1 cellular context compared by ENCODE assay signal in the genomic region with DNA sequence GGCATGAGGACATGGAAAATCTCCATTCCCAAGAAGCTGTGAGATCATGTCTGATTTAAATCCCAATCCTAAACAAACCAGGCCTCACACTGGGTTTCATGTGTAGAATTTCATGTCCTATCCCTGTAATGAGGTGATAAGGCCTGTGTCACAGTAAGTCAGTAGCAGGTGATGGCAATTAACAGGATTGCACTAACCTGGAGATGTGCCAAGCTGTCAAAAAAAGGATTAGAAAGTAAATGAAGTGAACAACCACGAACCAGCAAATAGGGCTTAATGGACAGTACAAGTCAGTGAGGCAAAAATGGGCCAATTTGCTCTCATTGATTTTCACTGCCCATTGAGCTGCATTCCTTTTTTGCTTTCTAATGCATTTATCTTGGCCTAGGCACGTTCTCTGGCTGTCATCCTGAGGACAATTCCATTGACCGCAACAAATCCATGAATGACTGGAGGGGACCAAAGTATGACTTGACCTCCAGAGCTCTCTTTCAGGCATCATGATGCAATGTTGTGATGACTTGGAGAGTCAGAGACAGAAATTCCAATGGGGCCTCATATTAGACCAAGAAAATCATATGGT.
TF ChIP-seq lines count a peak whose summit lies in the region.

No MANE protein-coding gene starts in this region.

TF ChIP-seq in HEK293, 187 proteins besides CTCF, POLR2A, EP300 and RAD21 (continued from another document and continues in another):
- TF ChIP-seq, protein P1, sequence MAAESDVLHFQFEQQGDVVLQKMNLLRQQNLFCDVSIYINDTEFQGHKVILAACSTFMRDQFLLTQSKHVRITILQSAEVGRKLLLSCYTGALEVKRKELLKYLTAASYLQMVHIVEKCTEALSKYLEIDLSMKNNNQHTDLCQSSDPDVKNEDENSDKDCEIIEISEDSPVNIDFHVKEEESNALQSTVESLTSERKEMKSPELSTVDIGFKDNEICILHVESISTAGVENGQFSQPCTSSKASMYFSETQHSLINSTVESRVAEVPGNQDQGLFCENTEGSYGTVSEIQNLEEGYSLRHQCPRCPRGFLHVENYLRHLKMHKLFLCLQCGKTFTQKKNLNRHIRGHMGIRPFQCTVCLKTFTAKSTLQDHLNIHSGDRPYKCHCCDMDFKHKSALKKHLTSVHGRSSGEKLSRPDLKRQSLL (tag by site-specific recombination; IDR thresholded peaks at IDR 0.05), result no peak
- TF ChIP-seq, protein P2, sequence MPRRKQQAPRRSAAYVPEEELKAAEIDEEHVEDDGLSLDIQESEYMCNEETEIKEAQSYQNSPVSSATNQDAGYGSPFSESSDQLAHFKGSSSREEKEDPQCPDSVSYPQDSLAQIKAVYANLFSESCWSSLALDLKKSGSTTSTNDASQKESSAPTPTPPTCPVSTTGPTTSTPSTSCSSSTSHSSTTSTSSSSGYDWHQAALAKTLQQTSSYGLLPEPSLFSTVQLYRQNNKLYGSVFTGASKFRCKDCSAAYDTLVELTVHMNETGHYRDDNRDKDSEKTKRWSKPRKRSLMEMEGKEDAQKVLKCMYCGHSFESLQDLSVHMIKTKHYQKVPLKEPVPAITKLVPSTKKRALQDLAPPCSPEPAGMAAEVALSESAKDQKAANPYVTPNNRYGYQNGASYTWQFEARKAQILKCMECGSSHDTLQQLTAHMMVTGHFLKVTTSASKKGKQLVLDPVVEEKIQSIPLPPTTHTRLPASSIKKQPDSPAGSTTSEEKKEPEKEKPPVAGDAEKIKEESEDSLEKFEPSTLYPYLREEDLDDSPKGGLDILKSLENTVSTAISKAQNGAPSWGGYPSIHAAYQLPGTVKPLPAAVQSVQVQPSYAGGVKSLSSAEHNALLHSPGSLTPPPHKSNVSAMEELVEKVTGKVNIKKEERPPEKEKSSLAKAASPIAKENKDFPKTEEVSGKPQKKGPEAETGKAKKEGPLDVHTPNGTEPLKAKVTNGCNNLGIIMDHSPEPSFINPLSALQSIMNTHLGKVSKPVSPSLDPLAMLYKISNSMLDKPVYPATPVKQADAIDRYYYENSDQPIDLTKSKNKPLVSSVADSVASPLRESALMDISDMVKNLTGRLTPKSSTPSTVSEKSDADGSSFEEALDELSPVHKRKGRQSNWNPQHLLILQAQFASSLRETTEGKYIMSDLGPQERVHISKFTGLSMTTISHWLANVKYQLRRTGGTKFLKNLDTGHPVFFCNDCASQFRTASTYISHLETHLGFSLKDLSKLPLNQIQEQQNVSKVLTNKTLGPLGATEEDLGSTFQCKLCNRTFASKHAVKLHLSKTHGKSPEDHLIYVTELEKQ (tag by site-specific recombination; IDR thresholded peaks at IDR 0.05; ENCODE audit: borderline replicate concordance), result peak; percentile 98
- peak; percentile 97 for TF ChIP-seq BCL6B (tag by site-specific recombination; IDR thresholded peaks at IDR 0.05)
- TF ChIP-seq, protein P3, sequence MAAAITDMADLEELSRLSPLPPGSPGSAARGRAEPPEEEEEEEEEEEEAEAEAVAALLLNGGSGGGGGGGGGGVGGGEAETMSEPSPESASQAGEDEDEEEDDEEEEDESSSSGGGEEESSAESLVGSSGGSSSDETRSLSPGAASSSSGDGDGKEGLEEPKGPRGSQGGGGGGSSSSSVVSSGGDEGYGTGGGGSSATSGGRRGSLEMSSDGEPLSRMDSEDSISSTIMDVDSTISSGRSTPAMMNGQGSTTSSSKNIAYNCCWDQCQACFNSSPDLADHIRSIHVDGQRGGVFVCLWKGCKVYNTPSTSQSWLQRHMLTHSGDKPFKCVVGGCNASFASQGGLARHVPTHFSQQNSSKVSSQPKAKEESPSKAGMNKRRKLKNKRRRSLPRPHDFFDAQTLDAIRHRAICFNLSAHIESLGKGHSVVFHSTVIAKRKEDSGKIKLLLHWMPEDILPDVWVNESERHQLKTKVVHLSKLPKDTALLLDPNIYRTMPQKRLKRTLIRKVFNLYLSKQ (tag by site-specific recombination; IDR thresholded peaks at IDR 0.05; ENCODE audit: borderline replicate concordance), result no peak
- peak; percentile 54 for TF ChIP-seq ZNF623 (tag by site-specific recombination; IDR thresholded peaks at IDR 0.05)
- TF ChIP-seq ZNF548 (tag by site-specific recombination; IDR thresholded peaks at IDR 0.05), result 0 out of 2 replicates have a peak, but pooled peaks have one; percentile 39
- peak; percentile 93 for TF ChIP-seq KLF10 (tag by site-specific recombination; IDR thresholded peaks at IDR 0.05)
- peak; percentile 92 for TF ChIP-seq OVOL3 (tag by site-specific recombination; IDR thresholded peaks at IDR 0.05)
- TF ChIP-seq ZNF366 (tag by site-specific recombination; conservative IDR thresholded peaks at IDR 0.05), result peak; percentile 97
- 0 out of 2 replicates have a peak, but pooled peaks have one; percentile 40 for TF ChIP-seq MYNN (tag by site-specific recombination; IDR thresholded peaks at IDR 0.05; ENCODE audit: borderline replicate concordance)
- TF ChIP-seq, protein P4, sequence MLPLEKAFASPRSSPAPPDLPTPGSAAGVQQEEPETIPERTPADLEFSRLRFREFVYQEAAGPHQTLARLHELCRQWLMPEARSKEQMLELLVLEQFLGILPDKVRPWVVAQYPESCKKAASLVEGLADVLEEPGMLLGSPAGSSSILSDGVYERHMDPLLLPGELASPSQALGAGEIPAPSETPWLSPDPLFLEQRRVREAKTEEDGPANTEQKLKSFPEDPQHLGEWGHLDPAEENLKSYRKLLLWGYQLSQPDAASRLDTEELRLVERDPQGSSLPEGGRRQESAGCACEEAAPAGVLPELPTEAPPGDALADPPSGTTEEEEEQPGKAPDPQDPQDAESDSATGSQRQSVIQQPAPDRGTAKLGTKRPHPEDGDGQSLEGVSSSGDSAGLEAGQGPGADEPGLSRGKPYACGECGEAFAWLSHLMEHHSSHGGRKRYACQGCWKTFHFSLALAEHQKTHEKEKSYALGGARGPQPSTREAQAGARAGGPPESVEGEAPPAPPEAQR (tag by site-specific recombination; IDR thresholded peaks at IDR 0.05), result peak; percentile 85; the same call in 1 of the 2 replicates
- TF ChIP-seq RBAK (tag by site-specific recombination; IDR thresholded peaks at IDR 0.05), result no peak
- no peak for TF ChIP-seq ZNF341 (tag by site-specific recombination; IDR thresholded peaks at IDR 0.05; ENCODE audit: low read depth)
- TF ChIP-seq ZNF658 (tag by site-specific recombination; IDR thresholded peaks at IDR 0.05), result no peak
- TF ChIP-seq ZNF133 (tag by site-specific recombination; IDR thresholded peaks at IDR 0.05), result no peak
- TF ChIP-seq ZNF843 (tag by site-specific recombination; IDR thresholded peaks at IDR 0.05), result peak; percentile 100
- TF ChIP-seq ZNF426 (tag by site-specific recombination; IDR thresholded peaks at IDR 0.05), result peak; percentile 5; the same call in 1 of the 2 replicates
- no peak for TF ChIP-seq ZNF747 (tag by site-specific recombination; IDR thresholded peaks at IDR 0.05)
- TF ChIP-seq ZNF501 (tag by site-specific recombination; IDR thresholded peaks at IDR 0.05), result peak; percentile 99
- TF ChIP-seq ZNF311 (tag by site-specific recombination; IDR thresholded peaks at IDR 0.05; ENCODE audit: borderline replicate concordance), result no peak
- TF ChIP-seq, protein P5, sequence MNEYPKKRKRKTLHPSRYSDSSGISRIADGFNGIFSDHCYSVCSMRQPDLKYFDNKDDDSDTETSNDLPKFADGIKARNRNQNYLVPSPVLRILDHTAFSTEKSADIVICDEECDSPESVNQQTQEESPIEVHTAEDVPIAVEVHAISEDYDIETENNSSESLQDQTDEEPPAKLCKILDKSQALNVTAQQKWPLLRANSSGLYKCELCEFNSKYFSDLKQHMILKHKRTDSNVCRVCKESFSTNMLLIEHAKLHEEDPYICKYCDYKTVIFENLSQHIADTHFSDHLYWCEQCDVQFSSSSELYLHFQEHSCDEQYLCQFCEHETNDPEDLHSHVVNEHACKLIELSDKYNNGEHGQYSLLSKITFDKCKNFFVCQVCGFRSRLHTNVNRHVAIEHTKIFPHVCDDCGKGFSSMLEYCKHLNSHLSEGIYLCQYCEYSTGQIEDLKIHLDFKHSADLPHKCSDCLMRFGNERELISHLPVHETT (tag by site-specific recombination; IDR thresholded peaks at IDR 0.05), result peak; percentile 98
- peak; percentile 39 for TF ChIP-seq SP2 (tag by site-specific recombination; IDR thresholded peaks at IDR 0.05)
- TF ChIP-seq ZNF549 (tag by site-specific recombination; IDR thresholded peaks at IDR 0.05), result 0 out of 2 replicates have a peak, but pooled peaks have one; percentile 18
- 0 out of 2 replicates have a peak, but pooled peaks have one; percentile 23 for TF ChIP-seq KLF1 (tag by site-specific recombination; IDR thresholded peaks at IDR 0.05)
- peak; percentile 93 for TF ChIP-seq ZSCAN30 (tag by site-specific recombination; IDR thresholded peaks at IDR 0.05)
- TF ChIP-seq ZNF10 (tag by site-specific recombination; IDR thresholded peaks at IDR 0.05), result peak; percentile 100
- peak; percentile 98 for TF ChIP-seq ZFP37 (tag by site-specific recombination; IDR thresholded peaks at IDR 0.05)
- TF ChIP-seq PBX3 (CRISPR knock-in tag; IDR thresholded peaks at IDR 0.05), result no peak
- no peak for TF ChIP-seq ZNF544 (tag by site-specific recombination; IDR thresholded peaks at IDR 0.05)
- 0 out of 2 replicates have a peak, but pooled peaks have one; percentile 17 for TF ChIP-seq ZNF140 (tag by site-specific recombination; IDR thresholded peaks at IDR 0.05)
- TF ChIP-seq YY1 (tag by site-specific recombination; IDR thresholded peaks at IDR 0.05), result peak; percentile 72
- TF ChIP-seq FEZF1 (tag by site-specific recombination; IDR thresholded peaks at IDR 0.05), result peak; percentile 100
- TF ChIP-seq, protein P6, sequence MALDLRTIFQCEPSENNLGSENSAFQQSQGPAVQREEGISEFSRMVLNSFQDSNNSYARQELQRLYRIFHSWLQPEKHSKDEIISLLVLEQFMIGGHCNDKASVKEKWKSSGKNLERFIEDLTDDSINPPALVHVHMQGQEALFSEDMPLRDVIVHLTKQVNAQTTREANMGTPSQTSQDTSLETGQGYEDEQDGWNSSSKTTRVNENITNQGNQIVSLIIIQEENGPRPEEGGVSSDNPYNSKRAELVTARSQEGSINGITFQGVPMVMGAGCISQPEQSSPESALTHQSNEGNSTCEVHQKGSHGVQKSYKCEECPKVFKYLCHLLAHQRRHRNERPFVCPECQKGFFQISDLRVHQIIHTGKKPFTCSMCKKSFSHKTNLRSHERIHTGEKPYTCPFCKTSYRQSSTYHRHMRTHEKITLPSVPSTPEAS (tag by site-specific recombination; IDR thresholded peaks at IDR 0.05), result peak; percentile 84
- peak; percentile 80 for TF ChIP-seq ZNF18 (tag by site-specific recombination; IDR thresholded peaks at IDR 0.05)
- peak; percentile 85 for TF ChIP-seq ZFP69B (tag by site-specific recombination; IDR thresholded peaks at IDR 0.05)
- peak; percentile 67; the same call in 1 of the 2 replicates for TF ChIP-seq ZNF404 (tag by site-specific recombination; IDR thresholded peaks at IDR 0.05)
- TF ChIP-seq ZBTB21 (tag by site-specific recombination; IDR thresholded peaks at IDR 0.05), result peak; percentile 94
- peak; percentile 92 for TF ChIP-seq ZNF394 (tag by site-specific recombination; IDR thresholded peaks at IDR 0.05; ENCODE audit: borderline replicate concordance)
- peak; percentile 71; the same call in 1 of the 2 replicates for TF ChIP-seq KLF7 (tag by site-specific recombination; IDR thresholded peaks at IDR 0.05; ENCODE audit: borderline replicate concordance)
- no peak for TF ChIP-seq ZNF626 (tag by site-specific recombination; IDR thresholded peaks at IDR 0.05)
- peak; percentile 98 for TF ChIP-seq ZNF488 (tag by site-specific recombination; IDR thresholded peaks at IDR 0.05)
- no peak for TF ChIP-seq ZNF521 (tag by site-specific recombination; IDR thresholded peaks at IDR 0.05)
- TF ChIP-seq EGR2 (tag by site-specific recombination; IDR thresholded peaks at IDR 0.05; ENCODE audit: low read depth), result no peak
- TF ChIP-seq, protein P7, sequence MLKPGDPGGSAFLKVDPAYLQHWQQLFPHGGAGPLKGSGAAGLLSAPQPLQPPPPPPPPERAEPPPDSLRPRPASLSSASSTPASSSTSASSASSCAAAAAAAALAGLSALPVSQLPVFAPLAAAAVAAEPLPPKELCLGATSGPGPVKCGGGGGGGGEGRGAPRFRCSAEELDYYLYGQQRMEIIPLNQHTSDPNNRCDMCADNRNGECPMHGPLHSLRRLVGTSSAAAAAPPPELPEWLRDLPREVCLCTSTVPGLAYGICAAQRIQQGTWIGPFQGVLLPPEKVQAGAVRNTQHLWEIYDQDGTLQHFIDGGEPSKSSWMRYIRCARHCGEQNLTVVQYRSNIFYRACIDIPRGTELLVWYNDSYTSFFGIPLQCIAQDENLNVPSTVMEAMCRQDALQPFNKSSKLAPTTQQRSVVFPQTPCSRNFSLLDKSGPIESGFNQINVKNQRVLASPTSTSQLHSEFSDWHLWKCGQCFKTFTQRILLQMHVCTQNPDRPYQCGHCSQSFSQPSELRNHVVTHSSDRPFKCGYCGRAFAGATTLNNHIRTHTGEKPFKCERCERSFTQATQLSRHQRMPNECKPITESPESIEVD (tag by site-specific recombination; IDR thresholded peaks at IDR 0.05), result peak; percentile 98
